In the genomic region with DNA sequence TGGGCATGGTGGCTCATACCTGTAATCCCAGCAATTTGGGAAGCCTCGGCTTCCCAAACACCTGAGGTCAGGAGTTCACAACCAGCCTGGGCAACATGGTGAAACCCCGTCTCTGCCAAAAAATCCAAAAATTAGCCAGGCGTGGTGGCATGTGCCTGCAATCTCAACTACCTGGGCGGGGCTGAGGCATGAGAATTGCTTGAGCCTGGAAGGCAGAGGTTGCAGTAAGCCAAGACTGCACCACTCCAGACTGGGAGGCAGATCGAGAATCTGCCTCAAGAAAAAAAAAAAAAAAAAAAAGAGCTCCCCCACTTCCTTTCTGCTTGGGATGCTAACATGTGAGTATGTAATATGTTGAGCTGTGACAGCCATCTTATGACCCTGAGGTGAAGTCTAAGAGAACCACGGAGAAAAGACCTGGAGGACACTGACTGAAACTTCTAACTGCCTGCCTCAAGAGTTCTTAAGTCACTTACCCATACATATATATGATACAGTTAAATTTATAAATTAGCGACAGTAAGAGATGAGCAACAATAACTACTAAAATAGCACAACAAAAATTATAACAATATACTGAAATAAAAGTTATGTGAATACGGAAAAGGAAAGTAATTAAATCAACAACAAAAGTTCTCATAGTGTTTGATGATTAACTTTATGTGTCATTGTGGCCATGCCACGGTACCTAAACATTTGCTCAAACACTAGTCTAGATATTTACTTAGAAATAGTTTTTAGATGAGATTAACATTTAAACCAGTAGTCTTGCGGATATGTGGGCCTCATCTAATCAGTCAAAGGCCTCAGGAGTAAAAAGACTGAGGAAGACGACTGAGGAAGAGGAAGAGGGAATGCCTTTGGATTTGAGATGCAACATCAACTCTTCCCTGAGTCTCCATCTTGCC, we compare ENCODE assay signal across 21 cellular contexts.
DNase-seq lines count a peak whose midpoint lies in the region; ATAC-seq, FAIRE-seq and TF ChIP-seq lines count a peak whose summit lies in the region.
"Had no signal": no experiment of that assay in that cellular context is flagged by ENCODE, and none has a peak within 500 bp of the region (broad histone marks: within the 10 kb centered on the region; RNA-seq: fewer than 3 reads in every experiment).

No MANE protein-coding gene starts in this region.

- no peak for TF ChIP-seq POLR2A in thyroid gland (IDR thresholded peaks at IDR 0.05)

- H3K9me3 Mint-ChIP-seq in Calu3 (ENCODE audit: low read depth, unreplicated experiment): no peaks in the 10 kb centered on the region
- H3K9me3 Mint-ChIP-seq in activated naive CD4-positive, alpha-beta T cell treated with anti-CD3 and anti-CD28 coated beads, Interleukin-2, amount 10 ng/mL, durations not matched to agents 7 days and 5 days: no peaks in the 10 kb centered on the region
- H3K9me3 Mint-ChIP-seq: GM23338 had no signal

- no peaks in the 10 kb centered on the region for H3K9me3 ChIP-seq in thyroid gland

- H3K4me3 ChIP-seq in bronchial epithelial cell (ENCODE audit: low read depth, low read length) (no peak overlapping the region), thyroid gland (replicated peaks in 1 of 3) (no peak overlapping the region)
- H3K4me3 ChIP-seq: GM12878, GM23338 had no signal

- peak overlapping the region; percentile 22 for H3K4me3 Mint-ChIP-seq in Calu3 (ENCODE audit: low read depth, unreplicated experiment)
- H3K4me3 Mint-ChIP-seq in activated naive CD4-positive, alpha-beta T cell treated with anti-CD3 and anti-CD28 coated beads, Interleukin-2, amount 10 ng/mL, durations not matched to agents 7 days and 5 days: no peak overlapping the region
- H3K4me3 Mint-ChIP-seq: CD4-positive, CD25-positive, alpha-beta regulatory T cell; GM23338 had no signal

- peak overlapping the region; percentile 71 for H3K27ac Mint-ChIP-seq in Calu3 (ENCODE audit: unreplicated experiment)
- no peak overlapping the region for H3K27ac Mint-ChIP-seq in activated naive CD4-positive, alpha-beta T cell treated with anti-CD3 and anti-CD28 coated beads, Interleukin-2, amount 10 ng/mL, durations not matched to agents 7 days and 5 days
- H3K27ac Mint-ChIP-seq: CD4-positive, CD25-positive, alpha-beta regulatory T cell; GM23338 had no signal

- no peaks in the 10 kb centered on the region for H3K27me3 ChIP-seq in bronchial epithelial cell (ENCODE audit: control insufficient read depth, insufficient read depth, low read length)
- no peaks in the 10 kb centered on the region for H3K27me3 ChIP-seq in thyroid gland

- CTCF ChIA-PET in Calu3 (lab: Charles Lee): interaction anchor here (0.6 kb wide), 1 partner anchor 1945 kb away, joined by 3 read pairs; no protein-coding TSS in a partner anchor
- CTCF ChIA-PET in activated naive CD4-positive, alpha-beta T cell treated with anti-CD3 and anti-CD28 coated beads, Interleukin-2, amount 10 ng/mL, durations not matched to agents 7 days and 5 days (lab: Charles Lee): no interaction called here

- peak; percentile 9 for DNase-seq in Calu3
- DNase-seq in bronchial epithelial cell (ENCODE audit: low read depth): peak; percentile 23
- DNase-seq in kidney tubule cell (ENCODE audit: low spot score): peak; percentile 72
- peak; percentile 45 to 57 for DNase-seq in thyroid gland
- no peak for DNase-seq in activated naive CD4-positive, alpha-beta T cell treated with anti-CD3 and anti-CD28 coated beads, Interleukin-2, amount 10 ng/mL, durations not matched to agents 7 days and 5 days
- DNase-seq: CD4-positive, CD25-positive, alpha-beta regulatory T cell; DMS 273 treated with DMSO at 0.1 percent for 48 hours; DND-41; HCEC 1CT; KG1; NCI-H1092; NCI-H1436 treated with DMSO at 0.1 percent for 48 hours; NCI-H1930; NCI-H2227 treated with DMSO at 0.1 percent for 48 hours; NCI-H510A had no signal

- H3K4me1 Mint-ChIP-seq in Calu3 (ENCODE audit: low read depth, unreplicated experiment): peaks cover 17% of the 10 kb centered on the region
- H3K4me1 Mint-ChIP-seq in activated naive CD4-positive, alpha-beta T cell treated with anti-CD3 and anti-CD28 coated beads, Interleukin-2, amount 10 ng/mL, durations not matched to agents 7 days and 5 days: no peaks in the 10 kb centered on the region
- H3K4me1 Mint-ChIP-seq: CD4-positive, CD25-positive, alpha-beta regulatory T cell; GM23338 had no signal

- no peak for FAIRE-seq in bronchial epithelial cell (lab: Jason Lieb, UNC)
- FAIRE-seq: GM12878 had no signal

- TF ChIP-seq CTCF in Calu3 (IDR thresholded peaks at IDR 0.05; ENCODE audit: unreplicated experiment) (no peak), bronchial epithelial cell (IDR thresholded peaks at IDR 0.05; ENCODE audit: insufficient read depth, low read length, severe bottlenecking) (no peak), thyroid gland (IDR thresholded peaks at IDR 0.05) (no peak)

- intact Hi-C loops in Calu3 (cut with micrococcal nuclease; ENCODE audit: unreplicated experiment) (no loop called here), thyroid gland (cut with DNase I) (no loop called here)

- no peak overlapping the region for H3K27ac ChIP-seq in thyroid gland

- no peaks in the 10 kb centered on the region for H3K36me3 Mint-ChIP-seq in Calu3 (ENCODE audit: insufficient read depth, unreplicated experiment)
- H3K36me3 Mint-ChIP-seq in activated naive CD4-positive, alpha-beta T cell treated with anti-CD3 and anti-CD28 coated beads, Interleukin-2, amount 10 ng/mL, durations not matched to agents 7 days and 5 days: no peaks in the 10 kb centered on the region
- H3K36me3 Mint-ChIP-seq: CD4-positive, CD25-positive, alpha-beta regulatory T cell had no signal

- H3K36me3 ChIP-seq in bronchial epithelial cell (ENCODE audit: control insufficient read depth, insufficient read depth, low read length): no peaks in the 10 kb centered on the region
- H3K36me3 ChIP-seq in thyroid gland: no peaks in the 10 kb centered on the region

- no peaks in the 10 kb centered on the region for H3K4me1 ChIP-seq in thyroid gland

- no TSS peak for BruUV-seq in Calu3 (replicated peaks; lab: Mats Ljungman, UMichigan)

- no peak for ATAC-seq in HG03175 (IDR thresholded peaks at IDR 0.05; ENCODE audit: unreplicated experiment)
- no peak for ATAC-seq in HG03025 (IDR thresholded peaks at IDR 0.05; ENCODE audit: low FRiP score, unreplicated experiment)
- ATAC-seq: GM12878, GM23338, Panc1, SK-N-SH treated with all-trans-retinoic acid at 6 μM for 48 hours had no signal

- 79 to 82% methylated on average over 9 to 10 of the region's 11 CpGs for WGBS in thyroid gland, 2 donors

- H3K27me3 Mint-ChIP-seq in Calu3 (ENCODE audit: unreplicated experiment): no peaks in the 10 kb centered on the region
- no peaks in the 10 kb centered on the region for H3K27me3 Mint-ChIP-seq in activated naive CD4-positive, alpha-beta T cell treated with anti-CD3 and anti-CD28 coated beads, Interleukin-2, amount 10 ng/mL, durations not matched to agents 7 days and 5 days
- H3K27me3 Mint-ChIP-seq: CD4-positive, CD25-positive, alpha-beta regulatory T cell had no signal
